8 cellular contexts compared by ENCODE assay signal in genomic region chr3:124928333-124929202, GRCh38.
DNase-seq lines count a peak whose midpoint lies in the region; ATAC-seq and TF ChIP-seq lines count a peak whose summit lies in the region.

No MANE protein-coding gene starts in this region.

- no peak for ATAC-seq in GM18909 (IDR thresholded peaks at IDR 0.05; ENCODE audit: poor library complexity, unreplicated experiment)

- peak; percentile 73 for TF ChIP-seq CTCF in GM06990 (IDR thresholded peaks at IDR 0.05; ENCODE audit: insufficient read depth, low read length, poor library complexity, severe bottlenecking)

- H3K27me3 ChIP-seq in GM06990 (replicated peaks; ENCODE audit: control insufficient read depth, insufficient read depth, low read length) = no peaks in the 10 kb centered on the region

- H3K4me3 ChIP-seq in GM06990 (replicated peaks; ENCODE audit: low read depth, low read length) = no peak overlapping the region

- DNase-seq in GM06990 (ENCODE audit: extremely low read depth, insufficient read length) (peak; percentile 23), NCI-H1105 (lab: John Stamatoyannopoulos, UW) (peak; percentile 45), T-helper 2 cell (peak; percentile 6 to 63 (median 30)), astrocyte of the hippocampus (ENCODE audit: low read depth, low spot score) (peak; percentile 81), iPS-NIHi7 (ENCODE audit: extremely low spot score) (peak; percentile 48), NCI-H187 treated with DMSO at 0.1 percent for 48 hours (lab: John Stamatoyannopoulos, UW) (no peak)
- DNase-seq in stimulated activated CD4-positive, alpha-beta T cell treated with anti-CD3 and anti-CD28 coated beads, Interleukin-1b, Interleukin-23, amount 100 ng/mL, for 1 hour (ENCODE audit: low read depth in 2 of 2) = peak; percentile 22 to 35

- no peaks in the 10 kb centered on the region for H3K36me3 ChIP-seq in GM06990 (ENCODE audit: control insufficient read depth, insufficient read depth, low read length)
